1 cellular context compared by ENCODE assay signal in genomic region chr19:1259206-1259872, GRCh38.
TF ChIP-seq lines count a peak whose summit lies in the region.

No MANE protein-coding gene starts in this region.

TF ChIP-seq in HepG2, 621 proteins besides CTCF, POLR2A, EP300 and RAD21 (continued from another document and continues in another):
- no peak for TF ChIP-seq GRHL1 (CRISPR knock-in tag; conservative IDR thresholded peaks at IDR 0.05)
- TF ChIP-seq TCF7 (IDR thresholded peaks at IDR 0.05; ENCODE audit: low read depth) = no peak
- TF ChIP-seq HNRNPH1 (optimal IDR thresholded peaks at IDR 0.05; ENCODE audit: low read depth, low read length) = peak; percentile 96
- TF ChIP-seq KAT2B (IDR thresholded peaks at IDR 0.05; ENCODE audit: borderline replicate concordance, low read depth, low read length) = no peak
- peak; percentile 88 for TF ChIP-seq NR2F6 (IDR thresholded peaks at IDR 0.05)
- TF ChIP-seq NR2F6 (CRISPR knock-in tag; IDR thresholded peaks at IDR 0.05) = peak; percentile 91
- no peak for TF ChIP-seq ZNF660 (CRISPR knock-in tag; IDR thresholded peaks at IDR 0.05; ENCODE audit: borderline replicate concordance, low read depth)
- TF ChIP-seq ATF5 (CRISPR knock-in tag; IDR thresholded peaks at IDR 0.05; ENCODE audit: low read depth) = no peak
- TF ChIP-seq SALL2 (CRISPR knock-in tag; IDR thresholded peaks at IDR 0.05) = no peak
- TF ChIP-seq NR2C2 (CRISPR knock-in tag; IDR thresholded peaks at IDR 0.05; ENCODE audit: borderline replicate concordance) = peak; percentile 79
- TF ChIP-seq ZNF878 (CRISPR knock-in tag; IDR thresholded peaks at IDR 0.05) = peak; percentile 58; the same call in 1 of the 2 replicates
- TF ChIP-seq BRCA1 (CRISPR knock-in tag; IDR thresholded peaks at IDR 0.05) = no peak
- TF ChIP-seq FOXO4 (CRISPR knock-in tag; conservative IDR thresholded peaks at IDR 0.05) = no peak
- TF ChIP-seq DZIP1 (CRISPR knock-in tag; IDR thresholded peaks at IDR 0.05) = peak; percentile 45
- 0 out of 2 replicates have a peak, but pooled peaks have one; percentile 11 for TF ChIP-seq FOSL1 (CRISPR knock-in tag; IDR thresholded peaks at IDR 0.05; ENCODE audit: borderline replicate concordance)
- peak; percentile 85 for TF ChIP-seq ZNF761 (CRISPR knock-in tag; conservative IDR thresholded peaks at IDR 0.05)
- TF ChIP-seq FOXA3 (CRISPR knock-in tag; IDR thresholded peaks at IDR 0.05) = peak; percentile 69
- TF ChIP-seq ZSCAN22 (CRISPR knock-in tag; IDR thresholded peaks at IDR 0.05) = no peak
- TF ChIP-seq ZBTB40 (IDR thresholded peaks at IDR 0.05) = no peak
- peak; percentile 61 for TF ChIP-seq ZBTB40 (CRISPR knock-in tag; IDR thresholded peaks at IDR 0.05)
- TF ChIP-seq ZBTB33 (CRISPR knock-in tag; IDR thresholded peaks at IDR 0.05) = no peak
- TF ChIP-seq ZNF260 (CRISPR knock-in tag; IDR thresholded peaks at IDR 0.05; ENCODE audit: borderline replicate concordance, low read depth) = no peak
- TF ChIP-seq ZNF33B (CRISPR knock-in tag; IDR thresholded peaks at IDR 0.05) = 0 out of 2 replicates have a peak, but pooled peaks have one; percentile 75
- TF ChIP-seq MYPOP (CRISPR knock-in tag; IDR thresholded peaks at IDR 0.05) = peak; percentile 76
- no peak for TF ChIP-seq FOXA1 (IDR thresholded peaks at IDR 0.05)
- TF ChIP-seq FOXA1 (CRISPR knock-in tag; IDR thresholded peaks at IDR 0.05) = peak; percentile 11; the same call in 1 of the 2 replicates
- TF ChIP-seq KDM2A (CRISPR knock-in tag; IDR thresholded peaks at IDR 0.05; ENCODE audit: borderline replicate concordance, low read depth) = peak; percentile 99
- TF ChIP-seq ZNF616 (CRISPR knock-in tag; IDR thresholded peaks at IDR 0.05; ENCODE audit: low read depth) = peak; percentile 68; the same call in 1 of the 2 replicates
- no peak for TF ChIP-seq ZUFSP (CRISPR knock-in tag; IDR thresholded peaks at IDR 0.05; ENCODE audit: borderline replicate concordance)
- TF ChIP-seq ZNF800 (CRISPR knock-in tag; IDR thresholded peaks at IDR 0.05) = no peak
- no peak for TF ChIP-seq MAF1 (CRISPR knock-in tag; IDR thresholded peaks at IDR 0.05; ENCODE audit: borderline replicate concordance)
